Comparison of ENCODE assay signal across 27 cellular contexts in the genomic region with DNA sequence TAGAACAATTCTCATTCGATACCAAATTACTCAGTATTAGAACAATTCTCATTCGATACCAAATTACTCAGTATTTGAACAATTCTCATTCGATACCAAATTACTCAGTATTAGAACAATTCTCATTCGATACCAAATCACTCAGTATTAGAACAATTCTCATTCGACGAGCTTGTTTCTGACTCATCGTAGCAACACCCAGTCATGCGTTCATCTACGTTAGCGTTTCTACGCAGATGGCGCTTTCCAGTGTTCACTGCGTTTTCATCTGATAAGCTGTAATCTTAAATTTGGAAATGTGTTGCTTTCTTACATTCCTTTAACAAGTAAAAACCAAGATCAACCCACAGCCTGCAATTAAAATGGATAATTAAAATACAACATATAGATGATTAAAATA.
"Had no signal": no experiment of that assay in that cellular context is flagged by ENCODE, and none has a peak within 500 bp of the region (broad histone marks: within the 10 kb centered on the region; RNA-seq: fewer than 3 reads in every experiment).

No MANE protein-coding gene starts in this region.

- H3K4me3 ChIP-seq: colonic mucosa, gastrocnemius medialis, heart left ventricle, hepatocyte, left lung, psoas muscle, skin epidermis, spleen, testis, tibial artery had no signal

- H3K27me3 Mint-ChIP-seq: type B pancreatic cell had no signal

- H3K36me3 Mint-ChIP-seq: stimulated activated memory B cell treated with anti-CD40 and anti-IgM and Interleukin-4, amounts not matched to agents 10 μg/mL and 1 μg/mL and 100 μg/mL, for 72 hours had no signal

- ATAC-seq: gastrocnemius medialis; left cardiac atrium; left lung; naive thymus-derived CD8-positive, alpha-beta T cell; psoas muscle; right cardiac atrium; stimulated activated naive CD8-positive, alpha-beta T cell treated with anti-CD3 and anti-CD28 coated beads, Interleukin-15, Interleukin-2, amounts not matched to agents 100 U/mL and 50 U/mL, for 24 hours had no signal

- H3K27ac ChIP-seq: colonic mucosa, heart left ventricle, hepatocyte, left lung, psoas muscle, skin epidermis, spleen, testis, tibial artery had no signal

- H3K4me3 Mint-ChIP-seq: dendritic cell treated with granulocyte-macrophage colony-stimulating factor and Interleukin-4, amounts not matched to agents 40 ng/mL and 50 ng/mL, for 4 days; naive thymus-derived CD8-positive, alpha-beta T cell; nephron progenitor cell; stimulated activated memory B cell treated with anti-CD40 and anti-IgM and Interleukin-4, amounts not matched to agents 10 μg/mL and 1 μg/mL and 100 μg/mL, for 72 hours; type B pancreatic cell had no signal

- DNase-seq: colonic mucosa; effector memory CD4-positive, alpha-beta T cell; erythroblast; gastrocnemius medialis; heart left ventricle; left cardiac atrium; left lung; mammary epithelial cell; mesendoderm; midbrain; naive thymus-derived CD8-positive, alpha-beta T cell; nephron progenitor cell; psoas muscle; right cardiac atrium; spleen; stimulated activated CD4-positive, alpha-beta T cell treated with anti-CD3 and anti-CD28 coated beads, Interleukin-4, amount 100 ng/mL, for 4 hours; stimulated activated naive CD8-positive, alpha-beta T cell treated with anti-CD3 and anti-CD28 coated beads, Interleukin-15, Interleukin-2, amounts not matched to agents 100 U/mL and 50 U/mL, for 24 hours; substantia nigra; testis; tibial artery had no signal

- H3K4me2 ChIP-seq: hepatocyte had no signal

- H3K27me3 ChIP-seq: colonic mucosa, gastrocnemius medialis, heart left ventricle, hepatocyte, left lung, spleen, testis, tibial artery had no signal

- FAIRE-seq: endometrium, islet of Langerhans had no signal

- H2AFZ ChIP-seq: hepatocyte had no signal

- H3K9me3 Mint-ChIP-seq: dendritic cell treated with granulocyte-macrophage colony-stimulating factor and Interleukin-4, amounts not matched to agents 40 ng/mL and 50 ng/mL, for 4 days; naive thymus-derived CD8-positive, alpha-beta T cell; stimulated activated memory B cell treated with anti-CD40 and anti-IgM and Interleukin-4, amounts not matched to agents 10 μg/mL and 1 μg/mL and 100 μg/mL, for 72 hours; type B pancreatic cell had no signal

- H3K79me2 ChIP-seq: hepatocyte had no signal

- H3K4me1 ChIP-seq: colonic mucosa, gastrocnemius medialis, left lung, psoas muscle, spleen, testis, tibial artery had no signal

- H3K9me3 ChIP-seq: colonic mucosa, gastrocnemius medialis, heart left ventricle, left lung, psoas muscle, spleen, testis, tibial artery had no signal

- H3K27ac Mint-ChIP-seq: dendritic cell treated with granulocyte-macrophage colony-stimulating factor and Interleukin-4, amounts not matched to agents 40 ng/mL and 50 ng/mL, for 4 days; stimulated activated memory B cell treated with anti-CD40 and anti-IgM and Interleukin-4, amounts not matched to agents 10 μg/mL and 1 μg/mL and 100 μg/mL, for 72 hours; type B pancreatic cell had no signal

- H3K36me3 ChIP-seq: colonic mucosa had no signal
